19 cellular contexts compared by ENCODE assay signal in the genomic region with DNA sequence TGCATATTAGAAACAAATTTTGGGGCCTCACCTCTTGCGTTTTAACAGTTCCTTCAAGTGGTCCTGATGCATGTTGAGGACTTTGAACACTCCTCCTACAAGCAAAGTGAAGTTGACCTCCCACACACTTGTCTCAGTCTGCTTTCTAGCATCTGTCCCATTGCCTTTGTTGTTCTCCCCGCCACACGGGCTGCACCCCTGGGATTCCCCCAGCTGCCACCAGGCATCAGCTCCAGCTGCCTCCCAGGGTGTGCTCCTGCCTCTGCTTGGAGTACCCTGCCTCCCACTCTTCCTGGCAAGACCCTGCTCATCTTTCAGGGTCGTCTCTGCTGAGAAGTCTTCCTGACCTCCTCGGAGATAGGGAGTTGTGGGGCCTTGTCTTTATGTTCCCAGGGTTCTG. TPM values are rescaled to one million over a fixed set of nuclear protein-coding genes. Genes with fewer than 3 reads are reported as not detected.
DNase-seq lines count a peak whose midpoint lies in the region; ATAC-seq and TF ChIP-seq lines count a peak whose summit lies in the region.
"Had no signal": no experiment of that assay in that cellular context is flagged by ENCODE, and none has a peak within 500 bp of the region (broad histone marks: within the 10 kb centered on the region; RNA-seq: fewer than 3 reads in every experiment).

No MANE protein-coding gene starts in this region.

- H3K4me3 Mint-ChIP-seq in T-helper 1 cell treated with Interleukin-12 subunit alpha and Interleukin-12 subunit beta and Interleukin-4 antibody, amounts not matched to agents 30 μg/mL and 1 μg/mL, for 36 hours: no peak overlapping the region
- no peak overlapping the region for H3K4me3 Mint-ChIP-seq in CD4-positive, alpha-beta T cell
- H3K4me3 Mint-ChIP-seq: immature natural killer cell; stimulated activated naive CD8-positive, alpha-beta T cell treated with anti-CD3 and anti-CD28 coated beads, Interleukin-15, Interleukin-2, amounts not matched to agents 100 ng/mL and 50 ng/mL, for 24 hours had no signal

- TF ChIP-seq CTCF in CD4-positive, alpha-beta T cell (IDR thresholded peaks at IDR 0.05): no peak
- no peak for TF ChIP-seq CTCF in upper lobe of right lung (IDR thresholded peaks at IDR 0.05)

- H3K27ac ChIP-seq in CD4-positive, alpha-beta T cell (ENCODE audit: low read depth, low read length): no peak overlapping the region
- H3K27ac ChIP-seq in upper lobe of right lung: no peak overlapping the region
- H3K27ac ChIP-seq: heart left ventricle, lower lobe of right lung, ovary, upper lobe of left lung had no signal

- peaks cover 33% of the 10 kb centered on the region for H3K4me1 Mint-ChIP-seq in T-helper 1 cell treated with Interleukin-12 subunit alpha and Interleukin-12 subunit beta and Interleukin-4 antibody, amounts not matched to agents 30 μg/mL and 1 μg/mL, for 36 hours (ENCODE audit: low read depth)
- H3K4me1 Mint-ChIP-seq in CD4-positive, alpha-beta T cell (ENCODE audit: low read depth): peaks cover 68% of the 10 kb centered on the region

- H3K36me3 ChIP-seq in upper lobe of right lung: no peaks in the 10 kb centered on the region
- H3K36me3 ChIP-seq: heart left ventricle, lower lobe of right lung, ovary, upper lobe of left lung had no signal

- peaks cover 23% of the 10 kb centered on the region for H3K4me1 ChIP-seq in upper lobe of right lung

- no peaks in the 10 kb centered on the region for H3K9me3 Mint-ChIP-seq in T-helper 1 cell treated with Interleukin-12 subunit alpha and Interleukin-12 subunit beta and Interleukin-4 antibody, amounts not matched to agents 30 μg/mL and 1 μg/mL, for 36 hours
- H3K9me3 Mint-ChIP-seq in CD4-positive, alpha-beta T cell: no peaks in the 10 kb centered on the region
- H3K9me3 Mint-ChIP-seq: immature natural killer cell; stimulated activated naive CD8-positive, alpha-beta T cell treated with anti-CD3 and anti-CD28 coated beads, Interleukin-15, Interleukin-2, amounts not matched to agents 100 ng/mL and 50 ng/mL, for 24 hours had no signal

- no peak for ATAC-seq in CD4-positive, alpha-beta T cell (ENCODE audit: poor library complexity)
- ATAC-seq in upper lobe of right lung: no peak
- ATAC-seq: heart left ventricle, lower lobe of right lung, sciatic nerve had no signal

- H3K36me3 Mint-ChIP-seq in T-helper 1 cell treated with Interleukin-12 subunit alpha and Interleukin-12 subunit beta and Interleukin-4 antibody, amounts not matched to agents 30 μg/mL and 1 μg/mL, for 36 hours (ENCODE audit: low read depth): no peaks in the 10 kb centered on the region
- no peaks in the 10 kb centered on the region for H3K36me3 Mint-ChIP-seq in CD4-positive, alpha-beta T cell (ENCODE audit: low read depth)
- H3K36me3 Mint-ChIP-seq: immature natural killer cell had no signal

- peak overlapping the region; percentile 32 for H3K27ac Mint-ChIP-seq in T-helper 1 cell treated with Interleukin-12 subunit alpha and Interleukin-12 subunit beta and Interleukin-4 antibody, amounts not matched to agents 30 μg/mL and 1 μg/mL, for 36 hours
- peak overlapping the region; percentile 54 for H3K27ac Mint-ChIP-seq in CD4-positive, alpha-beta T cell
- H3K27ac Mint-ChIP-seq: immature natural killer cell; stimulated activated naive CD8-positive, alpha-beta T cell treated with anti-CD3 and anti-CD28 coated beads, Interleukin-15, Interleukin-2, amounts not matched to agents 100 ng/mL and 50 ng/mL, for 24 hours had no signal

- no peaks in the 10 kb centered on the region for H3K27me3 ChIP-seq in CD4-positive, alpha-beta T cell (ENCODE audit: control insufficient read depth, insufficient read depth, low read length)
- no peaks in the 10 kb centered on the region for H3K27me3 ChIP-seq in upper lobe of right lung
- H3K27me3 ChIP-seq: heart left ventricle, ovary, upper lobe of left lung had no signal

- DNase-seq in T-helper 1 cell: no peak
- DNase-seq in CD4-positive, alpha-beta T cell: no peak
- peak; percentile 9 for DNase-seq in NCI-H69 (lab: John Stamatoyannopoulos, UW)
- peak; percentile 50 for DNase-seq in myocyte (ENCODE audit: low read depth)
- DNase-seq in DMS79 (lab: John Stamatoyannopoulos, UW): no peak
- DNase-seq in GOT3 (lab: John Stamatoyannopoulos, UW): no peak
- DNase-seq in upper lobe of right lung: no peak
- DNase-seq: activated CD4-positive, alpha-beta T cell treated with anti-CD3 and anti-CD28 coated beads, Interleukin-2, amount 50 U/mL, for 1 hour; C1 segment of cervical spinal cord; HCEC 1CT; heart left ventricle; immature natural killer cell; lower lobe of right lung; NCI-H1105 treated with DMSO at 0.1 percent for 48 hours; ovary had no signal

- no peak overlapping the region for H3K4me3 ChIP-seq in upper lobe of right lung
- H3K4me3 ChIP-seq: heart left ventricle, lower lobe of right lung, ovary, upper lobe of left lung had no signal

- no peaks in the 10 kb centered on the region for H3K9me3 ChIP-seq in CD4-positive, alpha-beta T cell (ENCODE audit: control insufficient read depth, low read length)
- H3K9me3 ChIP-seq in upper lobe of right lung: no peaks in the 10 kb centered on the region
- H3K9me3 ChIP-seq: heart left ventricle, lower lobe of right lung, ovary, upper lobe of left lung had no signal

- intact Hi-C loops in CD4-positive, alpha-beta T cell (cut with DNase I, micrococcal nuclease): loop anchor here in 1 of 2 experiments (10.0 kb wide), 1 partner anchor 46 kb away; no protein-coding TSS in a partner anchor
- intact Hi-C loops in upper lobe of right lung (cut with DNase I): no loop called here

- CTCF ChIA-PET in CD4-positive, alpha-beta T cell (lab: Charles Lee): no interaction called here

- POLR2A ChIA-PET in CD4-positive, alpha-beta T cell (lab: Charles Lee): no interaction called here

- no peaks in the 10 kb centered on the region for H3K27me3 Mint-ChIP-seq in T-helper 1 cell treated with Interleukin-12 subunit alpha and Interleukin-12 subunit beta and Interleukin-4 antibody, amounts not matched to agents 30 μg/mL and 1 μg/mL, for 36 hours (ENCODE audit: low read depth)
- no peaks in the 10 kb centered on the region for H3K27me3 Mint-ChIP-seq in CD4-positive, alpha-beta T cell
- H3K27me3 Mint-ChIP-seq: stimulated activated naive CD8-positive, alpha-beta T cell treated with anti-CD3 and anti-CD28 coated beads, Interleukin-15, Interleukin-2, amounts not matched to agents 100 ng/mL and 50 ng/mL, for 24 hours had no signal

RNA-seq across cellular contexts. Expression of a gene that starts 52.2 kb away (rescaled TPM):
- total RNA-seq in CD4-positive, alpha-beta T cell: 10 to 100 TPM; 39.2 to 40.3 TPM
- total RNA-seq in myocyte: 9.6 and 21.2 TPM in 2 replicates
- polyA plus RNA-seq in myocyte (2012): 38.7 TPM
- total RNA-seq in upper lobe of right lung: 40.0 TPM

Comparison
In these comparisons a context has a peak if more than half of its experiments do, and no peak if none do; other contexts are left out.
1. DNase-seq: peak in NCI-H69 (single experiment) and myocyte (single experiment); none in T-helper 1 cell (0 of 5), CD4-positive, alpha-beta T cell (0 of 10), DMS79 (single experiment), GOT3 (single experiment) and upper lobe of right lung (single experiment).